ENCODE assay signal across 1 cellular context in the genomic region with DNA sequence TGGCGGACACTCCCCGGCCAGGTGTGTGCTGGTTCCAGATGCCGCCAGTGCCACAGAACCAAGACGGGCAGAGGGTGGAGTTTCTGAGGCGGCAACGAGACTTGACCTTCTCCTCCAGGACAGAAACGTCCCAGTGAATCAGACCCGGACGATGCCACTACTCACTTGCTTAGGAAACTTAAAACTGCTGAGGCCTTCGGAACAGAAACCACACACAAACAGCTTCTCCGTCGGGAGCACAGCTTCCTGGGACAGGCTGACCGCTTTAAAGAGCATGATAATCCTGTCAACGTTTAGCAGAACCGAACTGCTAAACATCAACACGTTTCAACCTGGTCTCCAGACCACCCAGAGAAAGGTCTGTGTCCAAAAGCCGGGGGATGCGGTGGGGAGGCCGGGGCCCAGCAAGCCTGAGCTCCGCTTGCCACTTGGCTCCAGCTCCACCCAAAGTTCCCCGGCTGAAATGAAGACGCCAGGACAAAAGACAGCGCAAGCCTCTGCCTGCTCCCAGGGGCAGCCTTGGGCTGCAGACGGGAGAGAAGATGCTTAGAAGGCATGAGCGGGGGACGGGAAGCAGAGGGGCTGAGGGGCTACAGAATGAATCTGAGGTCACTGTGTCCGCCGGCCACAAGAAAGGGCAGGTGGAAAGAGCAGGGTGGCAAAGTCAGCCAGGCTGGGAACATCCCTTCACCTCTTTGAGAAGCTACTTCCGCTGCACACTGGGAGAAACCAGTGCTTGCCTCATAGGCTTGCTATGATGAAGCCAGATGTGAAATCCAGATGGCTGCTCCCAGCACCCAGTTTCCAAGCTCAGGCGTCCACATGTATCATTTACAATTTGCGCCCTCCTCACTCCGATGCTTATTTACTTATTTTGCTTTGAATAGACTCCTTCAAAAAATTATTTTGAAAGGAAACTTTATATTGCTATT.
TF ChIP-seq lines count a peak whose summit lies in the region.

No MANE protein-coding gene starts in this region.

TF ChIP-seq in IMR-90, 13 proteins besides CTCF, POLR2A, EP300 and RAD21 (continued from another document):
- no peak for TF ChIP-seq MAZ (IDR thresholded peaks at IDR 0.05; ENCODE audit: borderline replicate concordance, low read depth, low read length)
- no peak for TF ChIP-seq MAFK (IDR thresholded peaks at IDR 0.05; ENCODE audit: low read depth, low read length)
- TF ChIP-seq FOS (IDR thresholded peaks at IDR 0.05; ENCODE audit: low read depth, low read length), result no peak
- TF ChIP-seq MXI1 (IDR thresholded peaks at IDR 0.05; ENCODE audit: borderline replicate concordance, low read depth, low read length), result no peak
- no peak for TF ChIP-seq CHD1 (IDR thresholded peaks at IDR 0.05; ENCODE audit: low read depth, low read length)
- TF ChIP-seq RCOR1 (IDR thresholded peaks at IDR 0.05; ENCODE audit: insufficient replicate concordance, low read length), result no peak
- TF ChIP-seq SMC3 (IDR thresholded peaks at IDR 0.05; ENCODE audit: low read depth, low read length), result no peak
- no peak for TF ChIP-seq CEBPB (IDR thresholded peaks at IDR 0.05; ENCODE audit: low read depth, low read length)
- TF ChIP-seq BHLHE40 (IDR thresholded peaks at IDR 0.05; ENCODE audit: low read depth, low read length), result no peak
